ENCODE assay signal across 2 cellular contexts in genomic region chr3:38763569-38763968, GRCh38.
A peak's percentile ranks its signal among the peaks of the same experiment; 100 is the strongest.
TF ChIP-seq lines count a peak whose summit lies in the region.

No MANE protein-coding gene starts in this region.

TF ChIP-seq in HepG2, 621 proteins besides CTCF, POLR2A, EP300 and RAD21:
- TF ChIP-seq CEBPG (CRISPR knock-in tag; IDR thresholded peaks at IDR 0.05) (peak; percentile 70), CEBPB (IDR thresholded peaks at IDR 0.05; ENCODE audit: borderline replicate concordance, low read depth, low read length) (peak; percentile 74; the same call in 1 of the 2 replicates), ONECUT2 (CRISPR knock-in tag; IDR thresholded peaks at IDR 0.05) (no peak), ZNF543 (CRISPR knock-in tag; IDR thresholded peaks at IDR 0.05) (no peak), ZNF331 (CRISPR knock-in tag; IDR thresholded peaks at IDR 0.05) (no peak)

TF ChIP-seq in K562, 482 proteins besides CTCF, POLR2A, EP300 and RAD21:
- TF ChIP-seq HES1 (IDR thresholded peaks at IDR 0.05; ENCODE audit: low read depth) (no peak), CEBPZ (IDR thresholded peaks at IDR 0.05; ENCODE audit: borderline replicate concordance, low read depth, low read length) (no peak), NFATC3 (IDR thresholded peaks at IDR 0.05) (no peak), GTF3C2 (IDR thresholded peaks at IDR 0.05; ENCODE audit: borderline replicate concordance, extremely low read depth, insufficient read length) (no peak), ZNF75A (CRISPR knock-in tag; IDR thresholded peaks at IDR 0.05) (no peak), CEBPB (tag; IDR thresholded peaks at IDR 0.05) (peak; percentile 94), NR3C1 (CRISPR knock-in tag; IDR thresholded peaks at IDR 0.05) (no peak), TAF9B (IDR thresholded peaks at IDR 0.05; ENCODE audit: partially characterized antibody) (no peak), CEBPG (CRISPR knock-in tag; IDR thresholded peaks at IDR 0.05) (0 out of 2 replicates have a peak, but pooled peaks have one; percentile 11), CEBPG (tag; conservative IDR thresholded peaks at IDR 0.05 in 1 of 2, IDR thresholded peaks at IDR 0.05 in 1 of 2) (peak; percentile 84 to 85), RNF219 (CRISPR knock-in tag; IDR thresholded peaks at IDR 0.05) (no peak), ZNF766 (CRISPR knock-in tag; conservative IDR thresholded peaks at IDR 0.05) (no peak), ZBTB2 (IDR thresholded peaks at IDR 0.05) (no peak), MTA3 (IDR thresholded peaks at IDR 0.05; ENCODE audit: borderline replicate concordance) (no peak), EGR1 (conservative IDR thresholded peaks at IDR 0.05) (no peak), IRF9 (tag; IDR thresholded peaks at IDR 0.05) (no peak), JUND (IDR thresholded peaks at IDR 0.05; ENCODE audit: borderline replicate concordance, low read depth, low read length) (no peak), JUND (tag; IDR thresholded peaks at IDR 0.05; ENCODE audit: borderline replicate concordance, low read depth, low read length) (no peak), SNRNP70 (optimal IDR thresholded peaks at IDR 0.05; ENCODE audit: low read depth, low read length) (no peak)
- TF ChIP-seq, protein P1, sequence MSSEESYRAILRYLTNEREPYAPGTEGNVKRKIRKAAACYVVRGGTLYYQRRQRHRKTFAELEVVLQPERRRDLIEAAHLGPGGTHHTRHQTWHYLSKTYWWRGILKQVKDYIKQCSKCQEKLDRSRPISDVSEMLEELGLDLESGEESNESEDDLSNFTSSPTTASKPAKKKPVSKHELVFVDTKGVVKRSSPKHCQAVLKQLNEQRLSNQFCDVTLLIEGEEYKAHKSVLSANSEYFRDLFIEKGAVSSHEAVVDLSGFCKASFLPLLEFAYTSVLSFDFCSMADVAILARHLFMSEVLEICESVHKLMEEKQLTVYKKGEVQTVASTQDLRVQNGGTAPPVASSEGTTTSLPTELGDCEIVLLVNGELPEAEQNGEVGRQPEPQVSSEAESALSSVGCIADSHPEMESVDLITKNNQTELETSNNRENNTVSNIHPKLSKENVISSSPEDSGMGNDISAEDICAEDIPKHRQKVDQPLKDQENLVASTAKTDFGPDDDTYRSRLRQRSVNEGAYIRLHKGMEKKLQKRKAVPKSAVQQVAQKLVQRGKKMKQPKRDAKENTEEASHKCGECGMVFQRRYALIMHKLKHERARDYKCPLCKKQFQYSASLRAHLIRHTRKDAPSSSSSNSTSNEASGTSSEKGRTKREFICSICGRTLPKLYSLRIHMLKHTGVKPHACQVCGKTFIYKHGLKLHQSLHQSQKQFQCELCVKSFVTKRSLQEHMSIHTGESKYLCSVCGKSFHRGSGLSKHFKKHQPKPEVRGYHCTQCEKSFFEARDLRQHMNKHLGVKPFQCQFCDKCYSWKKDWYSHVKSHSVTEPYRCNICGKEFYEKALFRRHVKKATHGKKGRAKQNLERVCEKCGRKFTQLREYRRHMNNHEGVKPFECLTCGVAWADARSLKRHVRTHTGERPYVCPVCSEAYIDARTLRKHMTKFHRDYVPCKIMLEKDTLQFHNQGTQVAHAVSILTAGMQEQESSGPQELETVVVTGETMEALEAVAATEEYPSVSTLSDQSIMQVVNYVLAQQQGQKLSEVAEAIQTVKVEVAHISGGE (CRISPR knock-in tag; IDR thresholded peaks at IDR 0.05), result no peak
TF ChIP-seq in K562: peak in this region for 2.
